ENCODE assay signal across 11 cellular contexts in genomic region chr6:158707120-158707519, GRCh38. TPM values are rescaled to one million over a fixed set of nuclear protein-coding genes. Genes with fewer than 3 reads are reported as not detected.
DNase-seq lines count a peak whose midpoint lies in the region; ATAC-seq, FAIRE-seq and TF ChIP-seq lines count a peak whose summit lies in the region.
"Had no signal": no experiment of that assay in that cellular context is flagged by ENCODE, and none has a peak within 500 bp of the region (broad histone marks: within the 10 kb centered on the region; RNA-seq: fewer than 3 reads in every experiment).

No MANE protein-coding gene starts in this region.

- H3K9me3 ChIP-seq in A549 (no peaks in the 10 kb centered on the region), endodermal cell (ENCODE audit: control insufficient read depth, low read length) (no peaks in the 10 kb centered on the region), mesenchymal stem cell (ENCODE audit: control insufficient read depth, low read length) (no peaks in the 10 kb centered on the region)

- H4K8ac ChIP-seq in mesenchymal stem cell (ENCODE audit: low read length) = no peak overlapping the region

- H3K4me2 ChIP-seq in A549 (peak overlapping the region; percentile 64), mesenchymal stem cell (ENCODE audit: low read length, poor library complexity, severe bottlenecking) (peak overlapping the region; percentile 51)

- no peak for TF ChIP-seq POLR2A in A549 (IDR thresholded peaks at IDR 0.05; ENCODE audit: low read length)

- H3K9ac ChIP-seq in endodermal cell (ENCODE audit: extremely low read depth, low read length, poor library complexity, severe bottlenecking) = peak overlapping the region; percentile 62
- peak overlapping the region; percentile 39 for H3K9ac ChIP-seq in mesenchymal stem cell (ENCODE audit: low read length)

- no peak overlapping the region for H2BK12ac ChIP-seq in mesenchymal stem cell (ENCODE audit: low read length in 2 of 2)

- ATAC-seq in A549 (peak; percentile 49 to 62; a peak in 5 of 6 replicates), GM19035 (IDR thresholded peaks at IDR 0.05; ENCODE audit: unreplicated experiment) (no peak)

- peaks cover 36% of the 10 kb centered on the region for H3K4me1 ChIP-seq in A549
- H3K4me1 ChIP-seq in endodermal cell (ENCODE audit: control insufficient read depth, insufficient read depth, low read length) = peaks cover 17% of the 10 kb centered on the region
- peaks cover 19% of the 10 kb centered on the region for H3K4me1 ChIP-seq in mesenchymal stem cell (ENCODE audit: control insufficient read depth, insufficient read depth, low read depth, low read length)

- H3K27ac ChIP-seq in A549 (peak overlapping the region; percentile 68 to 89; a peak in 5 of 6 replicates), endodermal cell (ENCODE audit: low read depth, low read length) (peak overlapping the region; percentile 73), mesenchymal stem cell (ENCODE audit: low read length, poor library complexity, severe bottlenecking) (no peak overlapping the region)

- H3K27me3 Mint-ChIP-seq in endodermal cell (ENCODE audit: insufficient read depth) = no peaks in the 10 kb centered on the region
- H3K27me3 Mint-ChIP-seq: B cell, naive B cell had no signal

- H3K4ac ChIP-seq in mesenchymal stem cell (ENCODE audit: low read depth in 1 of 2, low read length in 2 of 2) = no peak overlapping the region

- H3K27me3 ChIP-seq in endodermal cell (ENCODE audit: control insufficient read depth, insufficient read depth, low read length, poor library complexity, severe bottlenecking) (no peaks in the 10 kb centered on the region), mesenchymal stem cell (ENCODE audit: control insufficient read depth in 1 of 2, insufficient read depth in 1 of 2, low read length in 2 of 2) (no peaks in the 10 kb centered on the region)

- H2AK5ac ChIP-seq in mesenchymal stem cell (ENCODE audit: low read length, severe bottlenecking) = no peak overlapping the region

- TF ChIP-seq CTCF in A549 (IDR thresholded peaks at IDR 0.05) (no peak), endodermal cell (conservative IDR thresholded peaks at IDR 0.05) (no peak)

- no peak for FAIRE-seq in A549 (lab: Jason Lieb, UNC)

- no peak for TF ChIP-seq RAD21 in A549 (conservative IDR thresholded peaks at IDR 0.05 in 1 of 2, IDR thresholded peaks at IDR 0.05 in 1 of 2)

- peaks cover 34% of the 10 kb centered on the region for H3K4me1 Mint-ChIP-seq in endodermal cell

- 0% methylated on average over 5 of the region's 5 CpGs for WGBS in A549 (ENCODE audit: missing lambda C conversion rate)
- WGBS in endodermal cell (ENCODE audit: insufficient coverage in 1 of 2, insufficient read length in 1 of 2), 2 experiments = 19 to 29% methylated on average over 4 to 5 of the region's 5 CpGs
- 0% methylated on average over 5 of the region's 5 CpGs for WGBS in mesenchymal stem cell

- peak overlapping the region; percentile 93 for H3K27ac Mint-ChIP-seq in endodermal cell

- POLR2A ChIA-PET in A549 (lab: Yijun Ruan, JAX) = interaction anchor here (1.2 kb wide), 1 partner anchor 16 kb away, joined by 4 read pairs; no protein-coding TSS in a partner anchor

- H2BK120ac ChIP-seq in mesenchymal stem cell (ENCODE audit: low read depth, low read length) = no peak overlapping the region

- H3K36me3 Mint-ChIP-seq in endodermal cell (ENCODE audit: low read depth) = no peaks in the 10 kb centered on the region
- H3K36me3 Mint-ChIP-seq: naive B cell had no signal

- 0 out of 5 replicates have a peak, but pooled peaks of 1 of the 2 experiments have one; percentile 20 for TF ChIP-seq EP300 in A549 (IDR thresholded peaks at IDR 0.05)

- H3K4me3 ChIP-seq in A549 (no peak overlapping the region), endodermal cell (ENCODE audit: low read length) (peak overlapping the region; percentile 50), mesenchymal stem cell (ENCODE audit: insufficient read depth in 1 of 2, low read depth in 1 of 2, low read length in 2 of 2) (no peak overlapping the region)

- no peaks in the 10 kb centered on the region for H3K9me3 Mint-ChIP-seq in endodermal cell
- H3K9me3 Mint-ChIP-seq: naive B cell; T-helper 1 cell treated with Interleukin-12 subunit alpha and Interleukin-12 subunit beta and Interleukin-4 antibody, amounts not matched to agents 30 μg/mL and 1 μg/mL, for 36 hours had no signal

- H2BK5ac ChIP-seq in mesenchymal stem cell (ENCODE audit: low read depth, low read length, poor library complexity, severe bottlenecking) = no peak overlapping the region

- no peak overlapping the region for H4K91ac ChIP-seq in mesenchymal stem cell (ENCODE audit: low read length)

- no peak overlapping the region for H3K23ac ChIP-seq in mesenchymal stem cell (ENCODE audit: low read length in 2 of 2)

- H2BK15ac ChIP-seq in mesenchymal stem cell (ENCODE audit: low read depth, poor library complexity, severe bottlenecking) = no peak overlapping the region

- H3K4me3 Mint-ChIP-seq in endodermal cell = no peak overlapping the region
- H3K4me3 Mint-ChIP-seq: T-helper 1 cell treated with Interleukin-12 subunit alpha and Interleukin-12 subunit beta and Interleukin-4 antibody, amounts not matched to agents 30 μg/mL and 1 μg/mL, for 36 hours had no signal

- H3K79me1 ChIP-seq in mesenchymal stem cell (replicated peaks; ENCODE audit: low read length, poor library complexity, severe bottlenecking) = no peaks in the 10 kb centered on the region

- CTCF ChIA-PET in A549 (lab: Yijun Ruan, JAX) = interaction anchor here (0.6 to 4.7 kb wide), 14 partner anchors 9 to 486 kb away, joined by 3 to 20 read pairs (median 4); no protein-coding TSS in a partner anchor

- H3K36me3 ChIP-seq in endodermal cell (ENCODE audit: control insufficient read depth, insufficient read depth, low read length) = no peaks in the 10 kb centered on the region
- H3K36me3 ChIP-seq in mesenchymal stem cell (ENCODE audit: control insufficient read depth in 1 of 2, insufficient read depth in 2 of 2, low read depth in 1 of 2, low read length in 2 of 2) = no peaks in the 10 kb centered on the region

- DNase-seq in A549 (ENCODE audit: low read depth in 1 of 2, low spot score in 1 of 2) (peak; percentile 26 to 60), NCI-H146 (lab: John Stamatoyannopoulos, UW) (peak; percentile 49), endodermal cell (peak; percentile 89), mesenchymal stem cell (peak; percentile 67), C1 segment of cervical spinal cord (lab: John Stamatoyannopoulos, UW) (no peak), NCI-H2227 treated with DMSO at 0.1 percent for 48 hours (lab: John Stamatoyannopoulos, UW) (no peak)
- no peak for DNase-seq in activated effector memory CD4-positive, alpha-beta T cell treated with Interleukin-2 at 50 U/mL for 16 hours

- no peak overlapping the region for H3K14ac ChIP-seq in mesenchymal stem cell (ENCODE audit: low read length in 2 of 2)

- H2AFZ ChIP-seq in mesenchymal stem cell (ENCODE audit: low read depth, low read length) = no peak overlapping the region

- no peak overlapping the region for H3K18ac ChIP-seq in mesenchymal stem cell (ENCODE audit: low read depth in 1 of 2, low read length in 2 of 2)

TF ChIP-seq in A549, 52 proteins besides CTCF, POLR2A, EP300 and RAD21:
- TF ChIP-seq FOSB (CRISPR knock-in tag; IDR thresholded peaks at IDR 0.05) (no peak), CHD4 (IDR thresholded peaks at IDR 0.05; ENCODE audit: borderline replicate concordance) (no peak), FOXS1 (CRISPR knock-in tag; IDR thresholded peaks at IDR 0.05) (no peak), BHLHE40 (IDR thresholded peaks at IDR 0.05; ENCODE audit: low read depth, low read length) (no peak), HEYL (CRISPR knock-in tag; IDR thresholded peaks at IDR 0.05) (no peak), JUNB (IDR thresholded peaks at IDR 0.05) (no peak), ZNF302 (CRISPR knock-in tag; IDR thresholded peaks at IDR 0.05) (no peak)
- TF ChIP-seq, protein P1, sequence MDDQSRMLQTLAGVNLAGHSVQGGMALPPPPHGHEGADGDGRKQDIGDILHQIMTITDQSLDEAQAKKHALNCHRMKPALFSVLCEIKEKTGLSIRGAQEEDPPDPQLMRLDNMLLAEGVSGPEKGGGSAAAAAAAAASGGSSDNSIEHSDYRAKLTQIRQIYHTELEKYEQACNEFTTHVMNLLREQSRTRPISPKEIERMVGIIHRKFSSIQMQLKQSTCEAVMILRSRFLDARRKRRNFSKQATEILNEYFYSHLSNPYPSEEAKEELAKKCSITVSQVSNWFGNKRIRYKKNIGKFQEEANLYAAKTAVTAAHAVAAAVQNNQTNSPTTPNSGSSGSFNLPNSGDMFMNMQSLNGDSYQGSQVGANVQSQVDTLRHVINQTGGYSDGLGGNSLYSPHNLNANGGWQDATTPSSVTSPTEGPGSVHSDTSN (IDR thresholded peaks at IDR 0.05) = no peak

RNA-seq across cellular contexts. Expression of gene SYTL3, which starts 57.3 kb away (rescaled TPM):
- polyA plus RNA-seq in A549 (2011; rRNA removed) = 0.63 and 1.1 TPM in 2 replicates
- polyA plus RNA-seq in A549 (2012; cell fraction: cytosol; rRNA removed) = 0.49 TPM in 2 replicates
- polyA plus RNA-seq in A549 (2012; cell fraction: nucleus; rRNA removed) = 0.31 and 0.50 TPM in 2 replicates
- 0.89 to 1.0 TPM (median 0.92 TPM) in 3 replicates for polyA plus RNA-seq in A549 (2017; fragmentation: RNase III; extraction: RNeasy Plus Mini Kit Qiagen cat#74134 plus additional on column Dnase treatment)
- 0.66 and 0.68 TPM in 2 replicates for polyA minus RNA-seq in A549 (2011; rRNA and poly(A)+ RNA removed)
- under 1 TPM; 0.58 to 0.79 TPM for total RNA-seq in endodermal cell
- 0.46 TPM for polyA plus RNA-seq in endodermal cell (2013, experiment 1 of 2)
- 0.50 TPM for polyA plus RNA-seq in endodermal cell (2013, experiment 2 of 2)
- 2.1 TPM for polyA plus RNA-seq in mesenchymal stem cell (2013, experiment 1 of 2)
- 2.3 TPM for polyA plus RNA-seq in mesenchymal stem cell (2013, experiment 2 of 2)

Comparison
In these comparisons a context has a peak if more than half of its experiments do, and no peak if none do; other contexts are left out.
1. DNase-seq: peak in A549 (2 of 2), NCI-H146 (single experiment), endodermal cell (single experiment) and mesenchymal stem cell (single experiment); none in C1 segment of cervical spinal cord (0 of 14), activated effector memory CD4-positive, alpha-beta T cell treated with Interleukin-2 at 50 U/mL for 16 hours (single experiment) and NCI-H2227 treated with DMSO at 0.1 percent for 48 hours (single experiment).